ENCODE assay signal across 18 cellular contexts in the genomic region with DNA sequence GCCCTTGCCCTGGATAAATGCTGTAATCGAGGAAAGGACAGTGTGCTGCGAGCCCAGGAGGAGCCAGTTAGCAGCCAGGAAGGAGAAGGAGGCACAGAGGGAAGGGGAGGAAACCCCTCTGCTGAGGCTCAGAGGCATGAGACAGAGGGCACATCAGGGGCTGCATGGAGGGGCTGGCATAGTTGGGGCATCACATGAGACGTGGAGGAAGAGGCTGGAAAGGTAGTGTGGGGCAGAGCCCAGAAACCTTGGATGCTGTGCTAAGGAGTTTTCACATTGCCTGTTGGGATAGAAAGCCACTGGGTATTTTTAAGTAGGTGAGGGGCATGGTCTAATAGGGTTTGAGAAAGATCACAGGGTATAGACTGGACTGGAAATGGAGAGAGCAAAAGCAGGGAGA. TPM values are rescaled to one million over a fixed set of nuclear protein-coding genes. Genes with fewer than 3 reads are reported as not detected.
DNase-seq lines count a peak whose midpoint lies in the region; ATAC-seq, FAIRE-seq and TF ChIP-seq lines count a peak whose summit lies in the region.
"Had no signal": no experiment of that assay in that cellular context is flagged by ENCODE, and none has a peak within 500 bp of the region (broad histone marks: within the 10 kb centered on the region; RNA-seq: fewer than 3 reads in every experiment).

No MANE protein-coding gene starts in this region.

- H2AFZ ChIP-seq in H1 (ENCODE audit: low read length) = no peak overlapping the region

- no peaks in the 10 kb centered on the region for H3K23me2 ChIP-seq in H1 (ENCODE audit: low read depth, low read length)

- no peak overlapping the region for H3K27ac Mint-ChIP-seq in activated CD4-positive, alpha-beta T cell treated with anti-CD3 and anti-CD28 coated beads, Interleukin-2, amount 10 ng/mL, durations not matched to agents 24 days and 14 days
- H3K27ac Mint-ChIP-seq: activated naive CD8-positive, alpha-beta T cell treated with anti-CD3 and anti-CD28 coated beads, Interleukin-2, amount 10 ng/mL, durations not matched to agents 7 days and 5 days; T-cell had no signal

- H4K91ac ChIP-seq in H1 (replicated peaks; ENCODE audit: insufficient read length, low read length) = no peak overlapping the region

- H3K36me3 ChIP-seq in heart left ventricle = no peaks in the 10 kb centered on the region
- no peaks in the 10 kb centered on the region for H3K36me3 ChIP-seq in H1 (ENCODE audit: control insufficient read depth in 2 of 4, insufficient read depth in 4 of 4, low read length in 3 of 4)
- no peaks in the 10 kb centered on the region for H3K36me3 ChIP-seq in psoas muscle (ENCODE audit: insufficient read depth in 1 of 2, low read depth in 1 of 2)
- H3K36me3 ChIP-seq in upper lobe of right lung = no peaks in the 10 kb centered on the region
- no peaks in the 10 kb centered on the region for H3K36me3 ChIP-seq in mesendoderm (ENCODE audit: control insufficient read depth, insufficient read depth, low read length)
- H3K36me3 ChIP-seq: pancreas had no signal

- no peak overlapping the region for H2BK20ac ChIP-seq in H1 (ENCODE audit: low read length)

- H2AK5ac ChIP-seq in H1 (ENCODE audit: low read depth, low read length) = no peak overlapping the region
- no peak overlapping the region for H2AK5ac ChIP-seq in mesendoderm (ENCODE audit: low read length)

- H3K9me3 ChIP-seq in heart left ventricle (no peaks in the 10 kb centered on the region), H1 (ENCODE audit: insufficient read depth in 2 of 2, low read depth in 1 of 2, low read length in 1 of 2) (no peaks in the 10 kb centered on the region), psoas muscle (no peaks in the 10 kb centered on the region), upper lobe of right lung (no peaks in the 10 kb centered on the region)
- H3K9me3 ChIP-seq: A549, pancreas had no signal

- no peak overlapping the region for H3K4me3 Mint-ChIP-seq in activated CD4-positive, alpha-beta T cell treated with anti-CD3 and anti-CD28 coated beads, Interleukin-2, amount 10 ng/mL, durations not matched to agents 24 days and 14 days
- H3K4me3 Mint-ChIP-seq: activated naive CD8-positive, alpha-beta T cell treated with anti-CD3 and anti-CD28 coated beads, Interleukin-2, amount 10 ng/mL, durations not matched to agents 7 days and 5 days had no signal

- no peaks in the 10 kb centered on the region for H3K79me1 ChIP-seq in H1 (ENCODE audit: low read depth, low read length)
- H3K79me1 ChIP-seq in mesendoderm (ENCODE audit: low read length) = no peaks in the 10 kb centered on the region

- no peak for TF ChIP-seq RAD21 in H1 (IDR thresholded peaks at IDR 0.05 in 1 of 2, conservative IDR thresholded peaks at IDR 0.05 in 1 of 2; ENCODE audit: low read depth in 2 of 2, low read length in 2 of 2)

- H3K79me2 ChIP-seq in H1 (ENCODE audit: control insufficient read depth in 1 of 2, insufficient read depth in 2 of 2, low read length in 2 of 2) (no peaks in the 10 kb centered on the region), mesendoderm (ENCODE audit: control insufficient read depth, insufficient read depth, low read length) (no peaks in the 10 kb centered on the region)

- CTCF ChIA-PET in H1 (lab: Charles Lee; ENCODE audit: partially characterized antibody) = interaction anchor here (0.5 to 1.4 kb wide), 3 partner anchors 9 to 190 kb away, joined by 3 read pairs; a partner anchor contains a TSS

- H3K4me1 ChIP-seq in heart left ventricle (peaks cover 0 to 40% (median 24%) of the 10 kb centered on the region in 12 donors), H1 (replicated peaks in 1 of 4; ENCODE audit: control insufficient read depth in 3 of 4, insufficient read depth in 4 of 4, low read length in 3 of 4) (peaks cover 3 to 12% (median 6%) of the 10 kb centered on the region in 4 experiments), psoas muscle (peaks cover 36% of the 10 kb centered on the region), upper lobe of right lung (peaks cover 6% of the 10 kb centered on the region), mesendoderm (ENCODE audit: control insufficient read depth, low read depth, low read length) (no peaks in the 10 kb centered on the region)
- H3K4me1 ChIP-seq: pancreas had no signal

- H3K4me2 ChIP-seq in H1 (ENCODE audit: insufficient read depth in 1 of 2, low read depth in 2 of 2, low read length in 2 of 2) = no peak overlapping the region
- H3K4me2 ChIP-seq in mesendoderm (ENCODE audit: low read length) = no peak overlapping the region
- H3K4me2 ChIP-seq: A549 had no signal

- H3K27ac ChIP-seq in heart left ventricle = peak overlapping the region in 11 of 12 donors; percentile 24 to 81 (median 70)
- H3K27ac ChIP-seq in H1 (ENCODE audit: low read depth, low read length) = 0 out of 2 replicates have a peak overlapping the region, but pooled peaks have one; percentile 48
- H3K27ac ChIP-seq in psoas muscle = peak overlapping the region; percentile 76
- H3K27ac ChIP-seq in upper lobe of right lung = peak overlapping the region; percentile 44
- no peak overlapping the region for H3K27ac ChIP-seq in mesendoderm (ENCODE audit: low read depth, low read length)
- H3K27ac ChIP-seq: A549, pancreas had no signal

- H3K9ac ChIP-seq in H1 (replicated peaks in 1 of 4; ENCODE audit: extremely low read depth in 1 of 4, low read depth in 3 of 4, low read length in 3 of 4) = no peak overlapping the region
- no peak overlapping the region for H3K9ac ChIP-seq in mesendoderm (ENCODE audit: low read length)

- H3K14ac ChIP-seq in H1 (ENCODE audit: insufficient read length) = no peak overlapping the region

- POLR2A ChIA-PET in H1 (lab: Charles Lee; ENCODE audit: partially characterized antibody) = no interaction called here

- H3K27me3 Mint-ChIP-seq in activated CD4-positive, alpha-beta T cell treated with anti-CD3 and anti-CD28 coated beads, Interleukin-2, amount 10 ng/mL, durations not matched to agents 24 days and 14 days = peaks cover 34% of the 10 kb centered on the region
- H3K27me3 Mint-ChIP-seq: T-cell had no signal

- ATAC-seq in heart left ventricle (peak in 1 of 4 donors; percentile 8), left cardiac atrium (no peak), psoas muscle (no peak), upper lobe of right lung (no peak)
- ATAC-seq: A549 had no signal

- H2BK5ac ChIP-seq in H1 (ENCODE audit: low read depth, low read length) (no peak overlapping the region), mesendoderm (ENCODE audit: low read length) (no peak overlapping the region)

- peaks cover 12% of the 10 kb centered on the region for H3K4me1 Mint-ChIP-seq in activated CD4-positive, alpha-beta T cell treated with anti-CD3 and anti-CD28 coated beads, Interleukin-2, amount 10 ng/mL, durations not matched to agents 24 days and 14 days
- H3K4me1 Mint-ChIP-seq: activated naive CD8-positive, alpha-beta T cell treated with anti-CD3 and anti-CD28 coated beads, Interleukin-2, amount 10 ng/mL, durations not matched to agents 7 days and 5 days had no signal

- TF ChIP-seq POLR2A in heart left ventricle (IDR thresholded peaks at IDR 0.05) = no peak
- no peak for TF ChIP-seq POLR2A in H1 (IDR thresholded peaks at IDR 0.05; ENCODE audit: control extremely low read depth in 1 of 2, low read depth in 2 of 2, low read length in 2 of 2)

- H4K8ac ChIP-seq in H1 (ENCODE audit: extremely low read depth, insufficient read depth, low read length) (no peak overlapping the region), mesendoderm (ENCODE audit: low read depth, low read length) (no peak overlapping the region)

- no peaks in the 10 kb centered on the region for H3K36me3 Mint-ChIP-seq in activated CD4-positive, alpha-beta T cell treated with anti-CD3 and anti-CD28 coated beads, Interleukin-2, amount 10 ng/mL, durations not matched to agents 24 days and 14 days (ENCODE audit: low read depth)
- H3K36me3 Mint-ChIP-seq: activated naive CD8-positive, alpha-beta T cell treated with anti-CD3 and anti-CD28 coated beads, Interleukin-2, amount 10 ng/mL, durations not matched to agents 7 days and 5 days; T-cell had no signal

- no peaks in the 10 kb centered on the region for H3K27me3 ChIP-seq in heart left ventricle
- no peaks in the 10 kb centered on the region for H3K27me3 ChIP-seq in H1 (replicated peaks in 1 of 4; ENCODE audit: control insufficient read depth in 3 of 4, extremely low read depth in 1 of 4, insufficient read depth in 3 of 4, low read length in 3 of 4)
- H3K27me3 ChIP-seq in psoas muscle (ENCODE audit: insufficient read depth in 3 of 3, low read length in 2 of 3) = no peaks in the 10 kb centered on the region
- no peaks in the 10 kb centered on the region for H3K27me3 ChIP-seq in upper lobe of right lung
- no peaks in the 10 kb centered on the region for H3K27me3 ChIP-seq in mesendoderm (ENCODE audit: insufficient read depth, low read length, poor library complexity)
- H3K27me3 ChIP-seq: pancreas had no signal

- H2BK15ac ChIP-seq in H1 (ENCODE audit: low read length) = no peak overlapping the region
- no peak overlapping the region for H2BK15ac ChIP-seq in mesendoderm (replicated peaks; ENCODE audit: low read depth)

- H4K5ac ChIP-seq in H1 (ENCODE audit: insufficient read length, low read depth, low read length) (no peak overlapping the region), mesendoderm (ENCODE audit: low read length) (no peak overlapping the region)

- TF ChIP-seq CTCF in heart left ventricle (IDR thresholded peaks at IDR 0.05) = no peak
- no peak for TF ChIP-seq CTCF in H1 (IDR thresholded peaks at IDR 0.05; ENCODE audit: control extremely low read depth in 1 of 3, insufficient read depth in 1 of 3, low read depth in 1 of 3, low read length in 3 of 3)
- no peak for TF ChIP-seq CTCF in psoas muscle (IDR thresholded peaks at IDR 0.05)
- TF ChIP-seq CTCF in upper lobe of right lung (IDR thresholded peaks at IDR 0.05) = no peak

- intact Hi-C loops in heart left ventricle (cut with DNase I) = no loop called here
- intact Hi-C loops in left cardiac atrium (cut with DNase I) = no loop called here
- intact Hi-C loops in psoas muscle (cut with DNase I) = no loop called here
- intact Hi-C loops in upper lobe of right lung (cut with DNase I) = no loop called here
- intact Hi-C loops in activated CD4-positive, alpha-beta T cell treated with anti-CD3 and anti-CD28 coated beads, Interleukin-2, amount 10 ng/mL, durations not matched to agents 24 days and 14 days (cut with micrococcal nuclease) = no loop called here

- no peak overlapping the region for H3K56ac ChIP-seq in H1 (replicated peaks; ENCODE audit: insufficient read length, low read depth, low read length)
- H3K56ac ChIP-seq in mesendoderm (ENCODE audit: low read length) = no peak overlapping the region

- no peak overlapping the region for H3K4me3 ChIP-seq in heart left ventricle
- H3K4me3 ChIP-seq in H1 (ENCODE audit: extremely low read depth in 1 of 4, insufficient read depth in 2 of 4, low read depth in 3 of 4, low read length in 4 of 4) = no peak overlapping the region
- H3K4me3 ChIP-seq in psoas muscle = no peak overlapping the region
- H3K4me3 ChIP-seq in upper lobe of right lung = no peak overlapping the region
- no peak overlapping the region for H3K4me3 ChIP-seq in mesendoderm (ENCODE audit: low read length)
- H3K4me3 ChIP-seq: A549, pancreas had no signal

- TF ChIP-seq EP300 in H1 (IDR thresholded peaks at IDR 0.05; ENCODE audit: borderline replicate concordance in 1 of 2, low read depth in 2 of 2, low read length in 2 of 2) = no peak

- no peaks in the 10 kb centered on the region for H3K9me3 Mint-ChIP-seq in activated CD4-positive, alpha-beta T cell treated with anti-CD3 and anti-CD28 coated beads, Interleukin-2, amount 10 ng/mL, durations not matched to agents 24 days and 14 days
- H3K9me3 Mint-ChIP-seq: activated naive CD8-positive, alpha-beta T cell treated with anti-CD3 and anti-CD28 coated beads, Interleukin-2, amount 10 ng/mL, durations not matched to agents 7 days and 5 days; T-cell had no signal

- FAIRE-seq in H1 (lab: Jason Lieb, UNC) = no peak
- FAIRE-seq: A549, G401.6, pancreas had no signal

- H2BK120ac ChIP-seq in H1 (replicated peaks; ENCODE audit: low read depth, low read length) = no peak overlapping the region
- H2BK120ac ChIP-seq in mesendoderm (ENCODE audit: low read depth, low read length) = no peak overlapping the region

- H3K4ac ChIP-seq in H1 (replicated peaks; ENCODE audit: insufficient read length, low read depth, low read length) (no peak overlapping the region), mesendoderm (ENCODE audit: low read depth, low read length) (no peak overlapping the region)

- H3K23ac ChIP-seq in H1 (ENCODE audit: insufficient read length) (no peak overlapping the region), mesendoderm (ENCODE audit: low read length) (no peak overlapping the region)

- H4K20me1 ChIP-seq in H1 (replicated peaks in 1 of 2; ENCODE audit: control insufficient read depth in 1 of 2, insufficient read depth in 2 of 2, low read length in 2 of 2) = peaks cover 0 to 1% of the 10 kb centered on the region in 2 experiments

- H3K18ac ChIP-seq in H1 (ENCODE audit: extremely low read depth, low read length) (no peak overlapping the region), mesendoderm (ENCODE audit: low read length) (no peak overlapping the region)

- WGBS in heart left ventricle, 4 donors = 64 to 79% (median 69%) methylated on average over 3 of the region's 3 CpGs
- 94% methylated on average over 3 of the region's 3 CpGs; no CpG with 5 or more reads in 1 of the 2 experiments for WGBS in H1 (ENCODE audit: extremely low coverage in 1 of 2, insufficient coverage in 1 of 2, insufficient read length in 1 of 2, insufficient replicate concordance in 2 of 2, low coverage in 1 of 2, low lambda C conversion rate in 2 of 2, missing lambda C conversion rate in 1 of 2), 2 experiments
- 45 to 84% (median 46%) methylated on average over 3 of the region's 3 CpGs for WGBS in psoas muscle, 3 donors
- no CpG with 5 or more reads among the region's 3 CpGs for WGBS in mesendoderm (ENCODE audit: extremely low coverage, insufficient coverage, low lambda C conversion rate)

- no peak overlapping the region for H2BK12ac ChIP-seq in H1 (ENCODE audit: low read depth, low read length)

- no peak for DNase-seq in heart left ventricle
- DNase-seq in left cardiac atrium = no peak
- DNase-seq in H1 (ENCODE audit: low read depth in 1 of 2, low spot score in 2 of 2) = peak in 1 of 2 experiments; percentile 41
- no peak for DNase-seq in psoas muscle
- DNase-seq in upper lobe of right lung = no peak
- no peak for DNase-seq in activated CD4-positive, alpha-beta T cell treated with anti-CD3 and anti-CD28 coated beads, Interleukin-2, amount 10 ng/mL, durations not matched to agents 24 days and 14 days
- DNase-seq in NCI-H1417 (lab: John Stamatoyannopoulos, UW) = no peak
- DNase-seq in mesendoderm = no peak
- DNase-seq: activated naive CD8-positive, alpha-beta T cell treated with anti-CD3 and anti-CD28 coated beads, Interleukin-2, amount 10 ng/mL, durations not matched to agents 7 days and 5 days; cortex of kidney; H7; Karpas-422; NCI-H1694 treated with DMSO at 0.1 percent for 48 hours; NCI-H526; T-cell had no signal

RNA-seq across cellular contexts. Expression of a gene that starts 32.9 kb away (rescaled TPM):
- total RNA-seq in heart left ventricle (10 to 100 TPM; 25.6 to 92.5 (median 47.4) TPM), left cardiac atrium (10 to 100 TPM; 51.8 to 63.1 TPM), psoas muscle (100 to 1,000 TPM in 1 of 4 donors, 10 to 100 TPM in 3; 12.6 to 208 (median 19.0) TPM), upper lobe of right lung (19.4 TPM)
- polyA plus RNA-seq in heart left ventricle (10 to 100 TPM; 17.0 to 19.4 TPM), H1 (2011; rRNA removed) (5.9 and 9.0 TPM in 2 replicates), psoas muscle (10 to 100 TPM in 2 of 3 donors, 1 to 10 TPM in 1; 8.9 to 22.3 (median 11.2) TPM)
- 10.6 and 10.7 TPM in 2 replicates for total RNA-seq in H1 (2021; fragmentation: NEBNext Ultra II Directional; extraction: Animal tissue kit (Norgen Biotek cat#: 25700))
- polyA plus RNA-seq in H1 (2011; cell fraction: cytosol; rRNA removed) = 6.6 TPM
- polyA plus RNA-seq in H1 (2011; cell fraction: nucleus; rRNA removed) = 9.4 TPM
- 8.3 to 10.8 TPM (median 9.8 TPM) in 4 replicates for polyA plus RNA-seq in H1 (2012, experiment 1 of 2)
- 8.0 TPM for polyA plus RNA-seq in H1 (2012, experiment 2 of 2)
- polyA plus RNA-seq in H1 (2013, experiment 1 of 2) = 13.4 TPM
- polyA plus RNA-seq in H1 (2013, experiment 2 of 2) = 17.1 TPM
- 6.5 and 10.3 TPM in 2 replicates for polyA minus RNA-seq in H1 (2011; rRNA and poly(A)+ RNA removed)
- 10.8 TPM for polyA minus RNA-seq in H1 (2011; cell fraction: cytosol; rRNA and poly(A)+ RNA removed)
- 3.5 TPM for polyA minus RNA-seq in H1 (2011; cell fraction: nucleus; rRNA and poly(A)+ RNA removed)
- not detected in 2 replicates for total RNA-seq in activated CD4-positive, alpha-beta T cell treated with anti-CD3 and anti-CD28 coated beads, Interleukin-2, amount 10 ng/mL, durations not matched to agents 24 days and 14 days
- polyA plus RNA-seq in mesendoderm (2013, experiment 1 of 2) = 5.8 TPM
- 6.1 TPM for polyA plus RNA-seq in mesendoderm (2013, experiment 2 of 2)
- total RNA-seq: activated naive CD8-positive, alpha-beta T cell treated with anti-CD3 and anti-CD28 coated beads, Interleukin-2, amount 10 ng/mL, durations not matched to agents 7 days and 5 days had no signal

Comparison
In these comparisons a context has a peak if more than half of its experiments do, and no peak if none do; other contexts are left out.
1. RNA of a gene that starts 32.9 kb away (total RNA-seq): 51.8 to 63.1 TPM in left cardiac atrium, 25.6 to 92.5 TPM in heart left ventricle, 12.6 to 208 TPM in psoas muscle, 19.4 TPM in upper lobe of right lung (single experiment) and 10.6 to 10.7 TPM in H1; not detected in activated CD4-positive, alpha-beta T cell treated with anti-CD3 and anti-CD28 coated beads, Interleukin-2, amount 10 ng/mL, durations not matched to agents 24 days and 14 days; every median in the first group is over 10 times any median in the second.